In genomic region chr11:43693069-43693468, GRCh38 we compare ENCODE assay signal across 23 cellular contexts.
"Had no signal": no experiment of that assay in that cellular context is flagged by ENCODE, and none has a peak within 500 bp of the region (broad histone marks: within the 10 kb centered on the region; RNA-seq: fewer than 3 reads in every experiment).

No MANE protein-coding gene starts in this region.

- H3K9me3 ChIP-seq: heart right ventricle, transverse colon had no signal

- ATAC-seq: activated CD8-positive, alpha-beta T cell treated with anti-CD3 and anti-CD28 coated beads, Interleukin-2, amount 10 ng/mL, durations not matched to agents 7 days and 5 days; heart right ventricle; left lobe of liver; naive thymus-derived CD4-positive, alpha-beta T cell; sciatic nerve; stimulated activated naive B cell treated with anti-CD40 and anti-IgM and Interleukin-4, amounts not matched to agents 10 μg/mL and 1 μg/mL and 100 μg/mL, for 72 hours had no signal

- DNase-seq: activated CD4-positive, alpha-beta T cell treated with anti-CD3 and anti-CD28 coated beads, Interleukin-2, amount 50 U/mL, for 1 hour; activated CD4-positive, CD25-positive, alpha-beta regulatory T cell treated with anti-CD3 and anti-CD28 coated beads, Interleukin-2, amount 50 U/mL, for 72 hours; activated CD8-positive, alpha-beta T cell treated with anti-CD3 and anti-CD28 coated beads, Interleukin-2, amount 10 ng/mL, durations not matched to agents 7 days and 5 days; activated gamma-delta T cell; aorta; caudate nucleus; effector CD4-positive, alpha-beta T cell; heart right ventricle; naive thymus-derived CD4-positive, alpha-beta T cell; posterior cingulate gyrus; small intestine; stimulated activated CD4-positive, alpha-beta T cell treated with anti-CD3 and anti-CD28 coated beads, Interleukin-15, amount 100 ng/mL, for 24 hours; stimulated activated CD4-positive, alpha-beta T cell treated with anti-CD3 and anti-CD28 coated beads, Interleukin-2, amount 100 ng/mL, for 48 hours; stimulated activated CD8-positive, alpha-beta memory T cell treated with anti-CD3 and anti-CD28 coated beads, Interleukin-4, amount 100 ng/mL, for 48 hours; stimulated activated naive B cell treated with anti-CD40 and anti-IgM and Interleukin-4, amounts not matched to agents 10 μg/mL and 1 μg/mL and 100 μg/mL, for 72 hours; T1000; transverse colon had no signal

- H3K27me3 ChIP-seq: heart right ventricle, transverse colon had no signal

- H3K27ac ChIP-seq: heart right ventricle, transverse colon, VCaP had no signal

- H3K36me3 ChIP-seq: transverse colon had no signal

- FAIRE-seq: endometrium, small intestine, urothelium cell line had no signal

- H3K4me3 ChIP-seq: heart right ventricle, lung, transverse colon had no signal
